Comparison of ENCODE assay signal across 16 cellular contexts in the genomic region with DNA sequence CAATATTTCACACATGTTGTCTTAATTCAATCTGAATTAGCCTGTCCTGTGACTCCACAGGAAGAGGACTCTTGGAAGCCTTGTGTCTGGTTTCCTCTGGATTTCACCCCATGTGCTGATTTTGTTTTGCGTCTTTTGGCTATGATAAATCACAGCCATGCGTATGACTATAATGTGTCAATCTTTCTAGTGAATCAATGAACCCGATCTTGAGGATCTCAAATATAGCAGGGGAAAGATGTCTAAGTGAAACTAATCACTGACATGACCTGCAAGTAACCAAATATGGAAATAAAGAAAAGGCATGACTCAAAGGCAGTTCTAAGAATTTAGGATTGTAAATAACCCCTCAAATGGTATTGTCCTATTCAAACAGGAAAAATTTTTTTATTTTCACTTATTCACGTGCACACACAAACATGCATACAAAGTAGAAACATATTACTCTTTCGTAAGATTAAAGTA. TPM values are rescaled to one million over a fixed set of nuclear protein-coding genes. Genes with fewer than 3 reads are reported as not detected.
A peak's percentile ranks its signal among the peaks of the same experiment; 100 is the strongest.
DNase-seq lines count a peak whose midpoint lies in the region; ATAC-seq and TF ChIP-seq lines count a peak whose summit lies in the region.
"Had no signal": no experiment of that assay in that cellular context is flagged by ENCODE, and none has a peak within 500 bp of the region (broad histone marks: within the 10 kb centered on the region; RNA-seq: fewer than 3 reads in every experiment).

No MANE protein-coding gene starts in this region.

- H3K9me3 Mint-ChIP-seq in stimulated activated naive CD8-positive, alpha-beta T cell treated with anti-CD3 and anti-CD28 coated beads, Interleukin-15, amount 100 ng/mL, for 72 hours, result peaks cover 5 to 17% of the 10 kb centered on the region in 2 donors
- H3K9me3 Mint-ChIP-seq in WTC11, result no peaks in the 10 kb centered on the region
- H3K9me3 Mint-ChIP-seq in CD8-positive, alpha-beta memory T cell, result no peaks in the 10 kb centered on the region

- H3K4me3 Mint-ChIP-seq in stimulated activated naive CD8-positive, alpha-beta T cell treated with anti-CD3 and anti-CD28 coated beads, Interleukin-15, amount 100 ng/mL, for 72 hours, result peak overlapping the region in 1 of 2 donors; percentile 42
- H3K4me3 Mint-ChIP-seq in WTC11, result peak overlapping the region; percentile 51
- peak overlapping the region in 1 of 7 donors; percentile 32 for H3K4me3 Mint-ChIP-seq in CD8-positive, alpha-beta memory T cell

- H3K27ac ChIP-seq in CD8-positive, alpha-beta memory T cell (ENCODE audit: low read depth, low read length), result no peak overlapping the region
- H3K27ac ChIP-seq: BLaER1, vagina had no signal

- H3K4me1 ChIP-seq in CD8-positive, alpha-beta memory T cell (ENCODE audit: insufficient read depth, low read length), result peaks cover 27% of the 10 kb centered on the region

- no peak for TF ChIP-seq CTCF in WTC11 (IDR thresholded peaks at IDR 0.05)

- no peak overlapping the region for H3K27ac Mint-ChIP-seq in stimulated activated naive CD8-positive, alpha-beta T cell treated with anti-CD3 and anti-CD28 coated beads, Interleukin-15, amount 100 ng/mL, for 72 hours
- peak overlapping the region; percentile 75 for H3K27ac Mint-ChIP-seq in WTC11
- no peak overlapping the region for H3K27ac Mint-ChIP-seq in CD8-positive, alpha-beta memory T cell

- H3K4me1 Mint-ChIP-seq in stimulated activated naive CD8-positive, alpha-beta T cell treated with anti-CD3 and anti-CD28 coated beads, Interleukin-15, amount 100 ng/mL, for 72 hours, result peaks cover 72% of the 10 kb centered on the region
- peaks cover 77% of the 10 kb centered on the region for H3K4me1 Mint-ChIP-seq in WTC11
- H3K4me1 Mint-ChIP-seq in CD8-positive, alpha-beta memory T cell, result peaks cover 50 to 88% (median 70%) of the 10 kb centered on the region in 3 donors

- ATAC-seq in stimulated activated naive CD8-positive, alpha-beta T cell treated with anti-CD3 and anti-CD28 coated beads, Interleukin-15, Interleukin-2, amounts not matched to agents 100 U/mL and 50 U/mL, for 24 hours, result peak; percentile 44
- ATAC-seq in stimulated activated naive CD8-positive, alpha-beta T cell treated with anti-CD3 and anti-CD28 coated beads, Interleukin-15, amount 100 ng/mL, for 72 hours, result no peak
- ATAC-seq in WTC11, result no peak
- ATAC-seq in HG02571 (IDR thresholded peaks at IDR 0.05; ENCODE audit: unreplicated experiment), result no peak

- POLR2A ChIA-PET in WTC11 (lab: Charles Lee), result no interaction called here
- POLR2A ChIA-PET in CD8-positive, alpha-beta memory T cell (lab: Charles Lee), result no interaction called here

- H3K4me3 ChIP-seq in CD8-positive, alpha-beta memory T cell (ENCODE audit: low read length), result no peak overlapping the region
- H3K4me3 ChIP-seq: BLaER1, spleen, vagina had no signal

- no peaks in the 10 kb centered on the region for H3K36me3 ChIP-seq in CD8-positive, alpha-beta memory T cell (ENCODE audit: insufficient read depth, low read length)
- H3K36me3 ChIP-seq: vagina had no signal

- H3K27me3 Mint-ChIP-seq in stimulated activated naive CD8-positive, alpha-beta T cell treated with anti-CD3 and anti-CD28 coated beads, Interleukin-15, amount 100 ng/mL, for 72 hours, result no peaks in the 10 kb centered on the region
- H3K27me3 Mint-ChIP-seq in WTC11 (ENCODE audit: low read depth), result peaks cover 3% of the 10 kb centered on the region; the same call in 1 of the 2 replicates
- no peaks in the 10 kb centered on the region for H3K27me3 Mint-ChIP-seq in CD8-positive, alpha-beta memory T cell

- CTCF ChIA-PET in WTC11 (lab: Charles Lee), result interaction anchor here (1.9 kb wide), 1 partner anchor 34 kb away, joined by 8 read pairs; no protein-coding TSS in a partner anchor
- CTCF ChIA-PET in CD8-positive, alpha-beta memory T cell (lab: Charles Lee), result interaction anchor here (1.8 kb wide), 1 partner anchor 34 kb away, joined by 4 read pairs; no protein-coding TSS in a partner anchor

- no peaks in the 10 kb centered on the region for H3K27me3 ChIP-seq in CD8-positive, alpha-beta memory T cell (ENCODE audit: insufficient read depth, low read length, poor library complexity, severe bottlenecking)
- H3K27me3 ChIP-seq: BLaER1, spleen, vagina had no signal

- H3K9me3 ChIP-seq in CD8-positive, alpha-beta memory T cell (ENCODE audit: low read length), result no peaks in the 10 kb centered on the region
- H3K9me3 ChIP-seq: spleen, vagina had no signal

- H3K36me3 Mint-ChIP-seq in WTC11, result peaks cover 11% of the 10 kb centered on the region
- H3K36me3 Mint-ChIP-seq in CD8-positive, alpha-beta memory T cell, result peaks cover 0 to 5% (median 1%) of the 10 kb centered on the region in 3 donors

- DNase-seq in stimulated activated naive CD8-positive, alpha-beta T cell treated with anti-CD3 and anti-CD28 coated beads, Interleukin-15, Interleukin-2, amounts not matched to agents 100 U/mL and 50 U/mL, for 24 hours, result no peak
- DNase-seq in stimulated activated naive CD8-positive, alpha-beta T cell treated with anti-CD3 and anti-CD28 coated beads, Interleukin-15, amount 100 ng/mL, for 72 hours, result no peak
- no peak for DNase-seq in WTC11 (ENCODE audit: low spot score)
- DNase-seq in fibroblast of peridontal ligament (ENCODE audit: extremely low read depth), result peak; percentile 60
- DNase-seq in NCI-H226, result no peak
- no peak for DNase-seq in CD8-positive, alpha-beta memory T cell
- no peak for DNase-seq in ecto neural progenitor cell (ENCODE audit: low spot score)
- DNase-seq: amniotic stem cell, left ventricle myocardium superior, NCI-H1105 treated with DMSO at 0.1 percent for 48 hours, NCI-H748 treated with DMSO at 0.1 percent for 48 hours, SIG-M5, spleen had no signal

TF ChIP-seq in WTC11, 78 proteins besides CTCF, POLR2A, EP300 and RAD21 (continues in another document):
- TF ChIP-seq, protein P1, sequence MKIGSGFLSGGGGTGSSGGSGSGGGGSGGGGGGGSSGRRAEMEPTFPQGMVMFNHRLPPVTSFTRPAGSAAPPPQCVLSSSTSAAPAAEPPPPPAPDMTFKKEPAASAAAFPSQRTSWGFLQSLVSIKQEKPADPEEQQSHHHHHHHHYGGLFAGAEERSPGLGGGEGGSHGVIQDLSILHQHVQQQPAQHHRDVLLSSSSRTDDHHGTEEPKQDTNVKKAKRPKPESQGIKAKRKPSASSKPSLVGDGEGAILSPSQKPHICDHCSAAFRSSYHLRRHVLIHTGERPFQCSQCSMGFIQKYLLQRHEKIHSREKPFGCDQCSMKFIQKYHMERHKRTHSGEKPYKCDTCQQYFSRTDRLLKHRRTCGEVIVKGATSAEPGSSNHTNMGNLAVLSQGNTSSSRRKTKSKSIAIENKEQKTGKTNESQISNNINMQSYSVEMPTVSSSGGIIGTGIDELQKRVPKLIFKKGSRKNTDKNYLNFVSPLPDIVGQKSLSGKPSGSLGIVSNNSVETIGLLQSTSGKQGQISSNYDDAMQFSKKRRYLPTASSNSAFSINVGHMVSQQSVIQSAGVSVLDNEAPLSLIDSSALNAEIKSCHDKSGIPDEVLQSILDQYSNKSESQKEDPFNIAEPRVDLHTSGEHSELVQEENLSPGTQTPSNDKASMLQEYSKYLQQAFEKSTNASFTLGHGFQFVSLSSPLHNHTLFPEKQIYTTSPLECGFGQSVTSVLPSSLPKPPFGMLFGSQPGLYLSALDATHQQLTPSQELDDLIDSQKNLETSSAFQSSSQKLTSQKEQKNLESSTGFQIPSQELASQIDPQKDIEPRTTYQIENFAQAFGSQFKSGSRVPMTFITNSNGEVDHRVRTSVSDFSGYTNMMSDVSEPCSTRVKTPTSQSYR (CRISPR knock-in tag; IDR thresholded peaks at IDR 0.05), result no peak
- TF ChIP-seq, protein P2, sequence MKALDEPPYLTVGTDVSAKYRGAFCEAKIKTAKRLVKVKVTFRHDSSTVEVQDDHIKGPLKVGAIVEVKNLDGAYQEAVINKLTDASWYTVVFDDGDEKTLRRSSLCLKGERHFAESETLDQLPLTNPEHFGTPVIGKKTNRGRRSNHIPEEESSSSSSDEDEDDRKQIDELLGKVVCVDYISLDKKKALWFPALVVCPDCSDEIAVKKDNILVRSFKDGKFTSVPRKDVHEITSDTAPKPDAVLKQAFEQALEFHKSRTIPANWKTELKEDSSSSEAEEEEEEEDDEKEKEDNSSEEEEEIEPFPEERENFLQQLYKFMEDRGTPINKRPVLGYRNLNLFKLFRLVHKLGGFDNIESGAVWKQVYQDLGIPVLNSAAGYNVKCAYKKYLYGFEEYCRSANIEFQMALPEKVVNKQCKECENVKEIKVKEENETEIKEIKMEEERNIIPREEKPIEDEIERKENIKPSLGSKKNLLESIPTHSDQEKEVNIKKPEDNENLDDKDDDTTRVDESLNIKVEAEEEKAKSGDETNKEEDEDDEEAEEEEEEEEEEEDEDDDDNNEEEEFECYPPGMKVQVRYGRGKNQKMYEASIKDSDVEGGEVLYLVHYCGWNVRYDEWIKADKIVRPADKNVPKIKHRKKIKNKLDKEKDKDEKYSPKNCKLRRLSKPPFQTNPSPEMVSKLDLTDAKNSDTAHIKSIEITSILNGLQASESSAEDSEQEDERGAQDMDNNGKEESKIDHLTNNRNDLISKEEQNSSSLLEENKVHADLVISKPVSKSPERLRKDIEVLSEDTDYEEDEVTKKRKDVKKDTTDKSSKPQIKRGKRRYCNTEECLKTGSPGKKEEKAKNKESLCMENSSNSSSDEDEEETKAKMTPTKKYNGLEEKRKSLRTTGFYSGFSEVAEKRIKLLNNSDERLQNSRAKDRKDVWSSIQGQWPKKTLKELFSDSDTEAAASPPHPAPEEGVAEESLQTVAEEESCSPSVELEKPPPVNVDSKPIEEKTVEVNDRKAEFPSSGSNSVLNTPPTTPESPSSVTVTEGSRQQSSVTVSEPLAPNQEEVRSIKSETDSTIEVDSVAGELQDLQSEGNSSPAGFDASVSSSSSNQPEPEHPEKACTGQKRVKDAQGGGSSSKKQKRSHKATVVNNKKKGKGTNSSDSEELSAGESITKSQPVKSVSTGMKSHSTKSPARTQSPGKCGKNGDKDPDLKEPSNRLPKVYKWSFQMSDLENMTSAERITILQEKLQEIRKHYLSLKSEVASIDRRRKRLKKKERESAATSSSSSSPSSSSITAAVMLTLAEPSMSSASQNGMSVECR (CRISPR knock-in tag; IDR thresholded peaks at IDR 0.05; ENCODE audit: borderline replicate concordance), result no peak
- TF ChIP-seq, protein P3, sequence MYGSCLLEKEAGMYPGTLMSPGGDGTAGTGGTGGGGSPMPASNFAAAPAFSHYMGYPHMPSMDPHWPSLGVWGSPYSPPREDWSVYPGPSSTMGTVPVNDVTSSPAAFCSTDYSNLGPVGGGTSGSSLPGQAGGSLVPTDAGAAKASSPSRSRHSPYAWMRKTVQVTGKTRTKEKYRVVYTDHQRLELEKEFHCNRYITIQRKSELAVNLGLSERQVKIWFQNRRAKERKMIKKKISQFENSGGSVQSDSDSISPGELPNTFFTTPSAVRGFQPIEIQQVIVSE (CRISPR knock-in tag; IDR thresholded peaks at IDR 0.05; ENCODE audit: borderline replicate concordance), result no peak
- TF ChIP-seq TEAD1 (CRISPR knock-in tag; IDR thresholded peaks at IDR 0.05) (no peak), HMGA2 (CRISPR knock-in tag; IDR thresholded peaks at IDR 0.05) (no peak), GRHL2 (CRISPR knock-in tag; IDR thresholded peaks at IDR 0.05; ENCODE audit: insufficient replicate concordance, severe bottlenecking) (no peak)

RNA-seq across cellular contexts. Expression of gene WDFY1, which starts 8.2 kb away (rescaled TPM):
- 63.7 to 67.3 TPM (median 66.0 TPM) in 3 replicates for total RNA-seq in WTC11 (2021)
- total RNA-seq in CD8-positive, alpha-beta memory T cell, result 10 to 100 TPM; 16.0 to 18.1 TPM
- 28.5 TPM for polyA plus RNA-seq in CD8-positive, alpha-beta memory T cell

RNA-seq across cellular contexts. Expression of gene MRPL44, which starts 20.4 kb away (rescaled TPM):
- 47.6 to 55.3 TPM (median 50.5 TPM) in 3 replicates for total RNA-seq in WTC11 (2021)
- 10 to 100 TPM; 42.6 TPM for total RNA-seq in CD8-positive, alpha-beta memory T cell
- 26.7 TPM for polyA plus RNA-seq in CD8-positive, alpha-beta memory T cell
